Comparison of ENCODE assay signal across 1 cellular context in genomic region chr6:131627724-131628682, GRCh38.
TF ChIP-seq lines count a peak whose summit lies in the region.

A gene with protein sequence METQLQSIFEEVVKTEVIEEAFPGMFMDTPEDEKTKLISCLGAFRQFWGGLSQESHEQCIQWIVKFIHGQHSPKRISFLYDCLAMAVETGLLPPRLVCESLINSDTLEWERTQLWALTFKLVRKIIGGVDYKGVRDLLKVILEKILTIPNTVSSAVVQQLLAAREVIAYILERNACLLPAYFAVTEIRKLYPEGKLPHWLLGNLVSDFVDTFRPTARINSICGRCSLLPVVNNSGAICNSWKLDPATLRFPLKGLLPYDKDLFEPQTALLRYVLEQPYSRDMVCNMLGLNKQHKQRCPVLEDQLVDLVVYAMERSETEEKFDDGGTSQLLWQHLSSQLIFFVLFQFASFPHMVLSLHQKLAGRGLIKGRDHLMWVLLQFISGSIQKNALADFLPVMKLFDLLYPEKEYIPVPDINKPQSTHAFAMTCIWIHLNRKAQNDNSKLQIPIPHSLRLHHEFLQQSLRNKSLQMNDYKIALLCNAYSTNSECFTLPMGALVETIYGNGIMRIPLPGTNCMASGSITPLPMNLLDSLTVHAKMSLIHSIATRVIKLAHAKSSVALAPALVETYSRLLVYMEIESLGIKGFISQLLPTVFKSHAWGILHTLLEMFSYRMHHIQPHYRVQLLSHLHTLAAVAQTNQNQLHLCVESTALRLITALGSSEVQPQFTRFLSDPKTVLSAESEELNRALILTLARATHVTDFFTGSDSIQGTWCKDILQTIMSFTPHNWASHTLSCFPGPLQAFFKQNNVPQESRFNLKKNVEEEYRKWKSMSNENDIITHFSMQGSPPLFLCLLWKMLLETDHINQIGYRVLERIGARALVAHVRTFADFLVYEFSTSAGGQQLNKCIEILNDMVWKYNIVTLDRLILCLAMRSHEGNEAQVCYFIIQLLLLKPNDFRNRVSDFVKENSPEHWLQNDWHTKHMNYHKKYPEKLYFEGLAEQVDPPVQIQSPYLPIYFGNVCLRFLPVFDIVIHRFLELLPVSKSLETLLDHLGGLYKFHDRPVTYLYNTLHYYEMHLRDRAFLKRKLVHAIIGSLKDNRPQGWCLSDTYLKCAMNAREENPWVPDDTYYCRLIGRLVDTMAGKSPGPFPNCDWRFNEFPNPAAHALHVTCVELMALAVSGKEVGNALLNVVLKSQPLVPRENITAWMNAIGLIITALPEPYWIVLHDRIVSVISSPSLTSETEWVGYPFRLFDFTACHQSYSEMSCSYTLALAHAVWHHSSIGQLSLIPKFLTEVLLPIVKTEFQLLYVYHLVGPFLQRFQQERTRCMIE (N-terminal part only) (minus strand): TSS chr6:131628242. CDS start chr6:131628049, 193 bp downstream.

TF ChIP-seq in SK-N-SH treated with all-trans-retinoic acid at 6 μM for 48 hours, 23 proteins besides CTCF, POLR2A, EP300 and RAD21 (continued from another document):
- TF ChIP-seq CSRNP3 (CRISPR knock-in tag; IDR thresholded peaks at IDR 0.05): no peak
